ENCODE assay signal across 7 cellular contexts in the genomic region with DNA sequence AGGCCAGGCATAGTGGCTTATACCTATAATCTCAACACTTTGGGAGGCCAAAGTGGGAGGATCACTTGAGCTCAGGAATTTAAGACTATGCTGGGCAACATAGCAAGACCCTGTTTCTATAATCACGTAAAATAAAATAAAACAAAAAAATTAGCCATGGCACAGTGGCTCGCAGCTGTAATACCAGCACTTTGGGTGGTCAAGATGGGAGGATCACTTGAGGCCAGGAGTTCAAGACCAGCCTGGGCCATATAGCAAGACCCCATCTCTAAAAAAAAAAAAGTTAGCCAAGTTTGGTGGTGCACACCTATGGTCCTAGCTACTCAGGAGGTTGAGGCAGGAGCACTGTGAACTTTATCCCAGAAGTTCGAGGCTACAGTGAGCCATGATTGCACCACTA.
"Had no signal": no experiment of that assay in that cellular context is flagged by ENCODE, and none has a peak within 500 bp of the region (broad histone marks: within the 10 kb centered on the region; RNA-seq: fewer than 3 reads in every experiment).

No MANE protein-coding gene starts in this region.

- H3K4me3 Mint-ChIP-seq: IgD-negative memory B cell had no signal

- H3K9me3 Mint-ChIP-seq: IgD-negative memory B cell had no signal

- H3K27ac ChIP-seq: HL-60 had no signal

- H3K27me3 Mint-ChIP-seq: IgD-negative memory B cell had no signal

- H3K27ac Mint-ChIP-seq: IgD-negative memory B cell had no signal

- FAIRE-seq: HepG2, HTR-8/SVneo had no signal

- ATAC-seq: HepG2 had no signal

- H3K4me1 Mint-ChIP-seq: IgD-negative memory B cell had no signal

- DNase-seq: IMR-90, KBM-7, KG1 had no signal
